ENCODE assay signal across 14 cellular contexts in genomic region chr2:169815849-169816248, GRCh38. TPM values are rescaled to one million over a fixed set of nuclear protein-coding genes. Genes with fewer than 3 reads are reported as not detected.
DNase-seq lines count a peak whose midpoint lies in the region; ATAC-seq and TF ChIP-seq lines count a peak whose summit lies in the region.
"Had no signal": no experiment of that assay in that cellular context is flagged by ENCODE, and none has a peak within 500 bp of the region (broad histone marks: within the 10 kb centered on the region; RNA-seq: fewer than 3 reads in every experiment).

No MANE protein-coding gene starts in this region.

- no peak for TF ChIP-seq POLR2A in Peyer's patch (IDR thresholded peaks at IDR 0.05)

- H3K36me3 ChIP-seq in RWPE2 (ENCODE audit: low read depth): peaks cover 91% of the 10 kb centered on the region
- H3K36me3 ChIP-seq in Peyer's patch: peaks cover 0 to 75% (median 7%) of the 10 kb centered on the region in 3 donors

- DNase-seq in activated naive CD4-positive, alpha-beta T cell treated with anti-CD3 and anti-CD28 coated beads, Interleukin-2, amount 50 U/mL, for 72 hours (ENCODE audit: low spot score in 2 of 2): no peak
- no peak for DNase-seq in activated naive CD4-positive, alpha-beta T cell treated with anti-CD3 and anti-CD28 coated beads, Interleukin-2, amount 50 U/mL, for 16 hours
- DNase-seq in RWPE2 (ENCODE audit: low spot score) (no peak), fibroblast of gingiva (ENCODE audit: low read depth) (peak; percentile 55), islet precursor cell (no peak), Peyer's patch (no peak)
- peak in 1 of 2 donors; percentile 20 for DNase-seq in stimulated activated naive CD8-positive, alpha-beta T cell treated with anti-CD3 and anti-CD28 coated beads, Interleukin-15, amount 100 ng/mL, for 72 hours
- DNase-seq in effector CD4-positive, alpha-beta T cell: no peak
- DNase-seq: hippocampal formation, NCI-H2081 treated with DMSO at 0.1 percent for 48 hours, OCI-M1, testis had no signal

- ATAC-seq in activated naive CD4-positive, alpha-beta T cell treated with anti-CD3 and anti-CD28 coated beads, Interleukin-2, amount 50 U/mL, for 72 hours: peak; percentile 63 to 73
- ATAC-seq in RWPE2 (ENCODE audit: low read depth): peak; percentile 93
- ATAC-seq in stimulated activated naive CD8-positive, alpha-beta T cell treated with anti-CD3 and anti-CD28 coated beads, Interleukin-15, amount 100 ng/mL, for 72 hours: peak; percentile 89

- H3K27me3 Mint-ChIP-seq in stimulated activated naive CD8-positive, alpha-beta T cell treated with anti-CD3 and anti-CD28 coated beads, Interleukin-15, amount 100 ng/mL, for 72 hours: no peaks in the 10 kb centered on the region

- no peak overlapping the region for H3K27ac Mint-ChIP-seq in activated naive CD4-positive, alpha-beta T cell treated with anti-CD3 and anti-CD28 coated beads, Interleukin-2, amount 50 U/mL, for 72 hours
- no peak overlapping the region for H3K27ac Mint-ChIP-seq in stimulated activated naive CD8-positive, alpha-beta T cell treated with anti-CD3 and anti-CD28 coated beads, Interleukin-15, amount 100 ng/mL, for 72 hours
- H3K27ac Mint-ChIP-seq: activated T-helper 1 cell treated with anti-CD3 and anti-CD28 coated beads, Interleukin-12 subunit alpha, Interleukin-12 subunit beta, Interleukin-2, Interleukin-4 antibody, amounts not matched to agents 30 ng/mL and 10 ng/mL and 1 ng/mL, durations not matched to agents 14 hours and 24 hours and 36 hours had no signal

- H3K9me3 ChIP-seq in RWPE2 (ENCODE audit: severe bottlenecking): peaks cover 2% of the 10 kb centered on the region
- no peaks in the 10 kb centered on the region for H3K9me3 ChIP-seq in Peyer's patch
- H3K9me3 ChIP-seq: prostate gland, testis had no signal

- no peaks in the 10 kb centered on the region for H3K27me3 ChIP-seq in RWPE2 (ENCODE audit: insufficient read depth, poor library complexity, severe bottlenecking)
- H3K27me3 ChIP-seq in Peyer's patch: no peaks in the 10 kb centered on the region
- H3K27me3 ChIP-seq: testis had no signal

- no peak overlapping the region for H3K4me3 Mint-ChIP-seq in stimulated activated naive CD8-positive, alpha-beta T cell treated with anti-CD3 and anti-CD28 coated beads, Interleukin-15, amount 100 ng/mL, for 72 hours
- H3K4me3 Mint-ChIP-seq: activated T-helper 1 cell treated with anti-CD3 and anti-CD28 coated beads, Interleukin-12 subunit alpha, Interleukin-12 subunit beta, Interleukin-2, Interleukin-4 antibody, amounts not matched to agents 30 ng/mL and 10 ng/mL and 1 ng/mL, durations not matched to agents 14 hours and 24 hours and 36 hours had no signal

- H3K4me1 ChIP-seq in RWPE2 (ENCODE audit: insufficient read depth, poor library complexity, severe bottlenecking) (peaks cover 35% of the 10 kb centered on the region), Peyer's patch (no peaks in the 10 kb centered on the region)
- H3K4me1 ChIP-seq: testis had no signal

- H3K27ac ChIP-seq in RWPE2 (ENCODE audit: poor library complexity, severe bottlenecking) (peak overlapping the region; percentile 47), Peyer's patch (no peak overlapping the region)
- H3K27ac ChIP-seq: prostate gland, testis had no signal

- H3K4me1 Mint-ChIP-seq in stimulated activated naive CD8-positive, alpha-beta T cell treated with anti-CD3 and anti-CD28 coated beads, Interleukin-15, amount 100 ng/mL, for 72 hours: peaks cover 26% of the 10 kb centered on the region

- H3K36me3 Mint-ChIP-seq in activated naive CD4-positive, alpha-beta T cell treated with anti-CD3 and anti-CD28 coated beads, Interleukin-2, amount 50 U/mL, for 72 hours: peaks cover 27 to 44% of the 10 kb centered on the region in 2 donors

- TF ChIP-seq CTCF in RWPE2 (IDR thresholded peaks at IDR 0.05; ENCODE audit: poor library complexity, severe bottlenecking) (no peak), Peyer's patch (IDR thresholded peaks at IDR 0.05) (no peak)

- no peak overlapping the region for H3K4me3 ChIP-seq in RWPE2 (ENCODE audit: severe bottlenecking)
- H3K4me3 ChIP-seq in Peyer's patch: no peak overlapping the region
- H3K4me3 ChIP-seq: prostate gland, testis had no signal

- H3K9me3 Mint-ChIP-seq in activated naive CD4-positive, alpha-beta T cell treated with anti-CD3 and anti-CD28 coated beads, Interleukin-2, amount 50 U/mL, for 72 hours: peaks cover 0 to 4% of the 10 kb centered on the region in 2 donors
- H3K9me3 Mint-ChIP-seq in stimulated activated naive CD8-positive, alpha-beta T cell treated with anti-CD3 and anti-CD28 coated beads, Interleukin-15, amount 100 ng/mL, for 72 hours: no peaks in the 10 kb centered on the region

RNA-seq across cellular contexts. Expression of gene METTL5, which starts 8.9 kb away (rescaled TPM):
- total RNA-seq in activated naive CD4-positive, alpha-beta T cell treated with anti-CD3 and anti-CD28 coated beads, Interleukin-2, amount 50 U/mL, for 72 hours: 10 to 100 TPM; 73.7 to 80.7 TPM
- total RNA-seq in Peyer's patch: 10 to 100 TPM; 19.4 to 35.5 (median 20.8) TPM

RNA-seq across cellular contexts. Expression of gene UBR3, which starts 11.4 kb away (rescaled TPM):
- total RNA-seq in activated naive CD4-positive, alpha-beta T cell treated with anti-CD3 and anti-CD28 coated beads, Interleukin-2, amount 50 U/mL, for 72 hours: 10 to 100 TPM; 25.3 to 25.8 TPM
- total RNA-seq in Peyer's patch: 10 to 100 TPM; 45.4 to 90.0 (median 72.4) TPM

RNA-seq across cellular contexts. Expression of gene SSB, which starts 17.2 kb away (rescaled TPM):
- 10 to 100 TPM; 41.8 to 96.6 TPM for total RNA-seq in activated naive CD4-positive, alpha-beta T cell treated with anti-CD3 and anti-CD28 coated beads, Interleukin-2, amount 50 U/mL, for 72 hours
- total RNA-seq in Peyer's patch: 10 to 100 TPM; 26.3 to 81.7 (median 33.3) TPM
